In genomic region chr6:18265787-18266523, GRCh38 we compare ENCODE assay signal across 1 cellular context.
A peak's percentile ranks its signal among the peaks of the same experiment; 100 is the strongest.
TF ChIP-seq lines count a peak whose summit lies in the region.

No MANE protein-coding gene starts in this region.

TF ChIP-seq in HepG2, 621 proteins besides CTCF, POLR2A, EP300 and RAD21 (continued from another document and continues in another):
- TF ChIP-seq STAT6 (CRISPR knock-in tag; IDR thresholded peaks at IDR 0.05; ENCODE audit: borderline replicate concordance) (no peak), TBX3 (IDR thresholded peaks at IDR 0.05; ENCODE audit: borderline replicate concordance) (no peak), ZMYM3 (CRISPR knock-in tag; IDR thresholded peaks at IDR 0.05) (0 out of 2 replicates have a peak, but pooled peaks have one; percentile 15), U2AF2 (IDR thresholded peaks at IDR 0.05; ENCODE audit: low read depth, low read length) (no peak), AGO2 (optimal IDR thresholded peaks at IDR 0.05; ENCODE audit: low read depth, low read length) (peak; percentile 31), BHLHE40 (IDR thresholded peaks at IDR 0.05; ENCODE audit: low read length) (peak; percentile 66; the same call in 1 of the 2 replicates), MNT (IDR thresholded peaks at IDR 0.05) (peak; percentile 83), HNRNPUL1 (IDR thresholded peaks at IDR 0.05; ENCODE audit: low read depth, low read length) (no peak), REL (CRISPR knock-in tag; conservative IDR thresholded peaks at IDR 0.05) (no peak), ZNF788 (CRISPR knock-in tag; IDR thresholded peaks at IDR 0.05; ENCODE audit: borderline replicate concordance) (no peak), POGK (CRISPR knock-in tag; conservative IDR thresholded peaks at IDR 0.05) (no peak), KAT2B (IDR thresholded peaks at IDR 0.05; ENCODE audit: borderline replicate concordance, low read depth, low read length) (no peak), ZSCAN12 (CRISPR knock-in tag; IDR thresholded peaks at IDR 0.05) (no peak), MATR3 (CRISPR knock-in tag; IDR thresholded peaks at IDR 0.05) (no peak), MAZ (IDR thresholded peaks at IDR 0.05; ENCODE audit: borderline replicate concordance, low read depth, low read length) (no peak), MAZ (CRISPR knock-in tag; IDR thresholded peaks at IDR 0.05; ENCODE audit: low read depth) (no peak), POLR2G (IDR thresholded peaks at IDR 0.05; ENCODE audit: low read depth, low read length) (0 out of 2 replicates have a peak, but pooled peaks have one; percentile 40), SMAD1 (CRISPR knock-in tag; IDR thresholded peaks at IDR 0.05; ENCODE audit: borderline replicate concordance, low read depth) (no peak), ZBTB7B (CRISPR knock-in tag; IDR thresholded peaks at IDR 0.05) (no peak), HMG20A (CRISPR knock-in tag; IDR thresholded peaks at IDR 0.05; ENCODE audit: borderline replicate concordance) (no peak), PHF8 (CRISPR knock-in tag; IDR thresholded peaks at IDR 0.05) (no peak), SALL1 (CRISPR knock-in tag; IDR thresholded peaks at IDR 0.05) (peak; percentile 38; the same call in 1 of the 2 replicates), ZSCAN9 (CRISPR knock-in tag; IDR thresholded peaks at IDR 0.05; ENCODE audit: borderline replicate concordance) (no peak), EHMT2 (IDR thresholded peaks at IDR 0.05; ENCODE audit: borderline replicate concordance, low read depth, low read length) (no peak), POLR2AphosphoS2 (IDR thresholded peaks at IDR 0.05; ENCODE audit: low read depth, low read length) (no peak), ZNF724P (CRISPR knock-in tag; IDR thresholded peaks at IDR 0.05; ENCODE audit: borderline replicate concordance) (no peak), HHEX (CRISPR knock-in tag; IDR thresholded peaks at IDR 0.05) (no peak), UBTF (CRISPR knock-in tag; IDR thresholded peaks at IDR 0.05) (0 out of 2 replicates have a peak, but pooled peaks have one; percentile 31), ZBTB7A (CRISPR knock-in tag; IDR thresholded peaks at IDR 0.05) (0 out of 2 replicates have a peak, but pooled peaks have one; percentile 43), TFDP1 (CRISPR knock-in tag; IDR thresholded peaks at IDR 0.05; ENCODE audit: borderline replicate concordance) (peak; percentile 40; the same call in 1 of the 2 replicates), SP4 (CRISPR knock-in tag; IDR thresholded peaks at IDR 0.05) (0 out of 2 replicates have a peak, but pooled peaks have one; percentile 30)
- TF ChIP-seq, protein P1, sequence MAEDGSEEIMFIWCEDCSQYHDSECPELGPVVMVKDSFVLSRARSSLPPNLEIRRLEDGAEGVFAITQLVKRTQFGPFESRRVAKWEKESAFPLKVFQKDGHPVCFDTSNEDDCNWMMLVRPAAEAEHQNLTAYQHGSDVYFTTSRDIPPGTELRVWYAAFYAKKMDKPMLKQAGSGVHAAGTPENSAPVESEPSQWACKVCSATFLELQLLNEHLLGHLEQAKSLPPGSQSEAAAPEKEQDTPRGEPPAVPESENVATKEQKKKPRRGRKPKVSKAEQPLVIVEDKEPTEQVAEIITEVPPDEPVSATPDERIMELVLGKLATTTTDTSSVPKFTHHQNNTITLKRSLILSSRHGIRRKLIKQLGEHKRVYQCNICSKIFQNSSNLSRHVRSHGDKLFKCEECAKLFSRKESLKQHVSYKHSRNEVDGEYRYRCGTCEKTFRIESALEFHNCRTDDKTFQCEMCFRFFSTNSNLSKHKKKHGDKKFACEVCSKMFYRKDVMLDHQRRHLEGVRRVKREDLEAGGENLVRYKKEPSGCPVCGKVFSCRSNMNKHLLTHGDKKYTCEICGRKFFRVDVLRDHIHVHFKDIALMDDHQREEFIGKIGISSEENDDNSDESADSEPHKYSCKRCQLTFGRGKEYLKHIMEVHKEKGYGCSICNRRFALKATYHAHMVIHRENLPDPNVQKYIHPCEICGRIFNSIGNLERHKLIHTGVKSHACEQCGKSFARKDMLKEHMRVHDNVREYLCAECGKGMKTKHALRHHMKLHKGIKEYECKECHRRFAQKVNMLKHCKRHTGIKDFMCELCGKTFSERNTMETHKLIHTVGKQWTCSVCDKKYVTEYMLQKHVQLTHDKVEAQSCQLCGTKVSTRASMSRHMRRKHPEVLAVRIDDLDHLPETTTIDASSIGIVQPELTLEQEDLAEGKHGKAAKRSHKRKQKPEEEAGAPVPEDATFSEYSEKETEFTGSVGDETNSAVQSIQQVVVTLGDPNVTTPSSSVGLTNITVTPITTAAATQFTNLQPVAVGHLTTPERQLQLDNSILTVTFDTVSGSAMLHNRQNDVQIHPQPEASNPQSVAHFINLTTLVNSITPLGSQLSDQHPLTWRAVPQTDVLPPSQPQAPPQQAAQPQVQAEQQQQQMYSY (CRISPR knock-in tag; IDR thresholded peaks at IDR 0.05), result no peak
- TF ChIP-seq, protein P2, sequence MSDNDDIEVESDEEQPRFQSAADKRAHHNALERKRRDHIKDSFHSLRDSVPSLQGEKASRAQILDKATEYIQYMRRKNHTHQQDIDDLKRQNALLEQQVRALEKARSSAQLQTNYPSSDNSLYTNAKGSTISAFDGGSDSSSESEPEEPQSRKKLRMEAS (IDR thresholded peaks at IDR 0.05), result peak; percentile 86
- TF ChIP-seq, protein P3, sequence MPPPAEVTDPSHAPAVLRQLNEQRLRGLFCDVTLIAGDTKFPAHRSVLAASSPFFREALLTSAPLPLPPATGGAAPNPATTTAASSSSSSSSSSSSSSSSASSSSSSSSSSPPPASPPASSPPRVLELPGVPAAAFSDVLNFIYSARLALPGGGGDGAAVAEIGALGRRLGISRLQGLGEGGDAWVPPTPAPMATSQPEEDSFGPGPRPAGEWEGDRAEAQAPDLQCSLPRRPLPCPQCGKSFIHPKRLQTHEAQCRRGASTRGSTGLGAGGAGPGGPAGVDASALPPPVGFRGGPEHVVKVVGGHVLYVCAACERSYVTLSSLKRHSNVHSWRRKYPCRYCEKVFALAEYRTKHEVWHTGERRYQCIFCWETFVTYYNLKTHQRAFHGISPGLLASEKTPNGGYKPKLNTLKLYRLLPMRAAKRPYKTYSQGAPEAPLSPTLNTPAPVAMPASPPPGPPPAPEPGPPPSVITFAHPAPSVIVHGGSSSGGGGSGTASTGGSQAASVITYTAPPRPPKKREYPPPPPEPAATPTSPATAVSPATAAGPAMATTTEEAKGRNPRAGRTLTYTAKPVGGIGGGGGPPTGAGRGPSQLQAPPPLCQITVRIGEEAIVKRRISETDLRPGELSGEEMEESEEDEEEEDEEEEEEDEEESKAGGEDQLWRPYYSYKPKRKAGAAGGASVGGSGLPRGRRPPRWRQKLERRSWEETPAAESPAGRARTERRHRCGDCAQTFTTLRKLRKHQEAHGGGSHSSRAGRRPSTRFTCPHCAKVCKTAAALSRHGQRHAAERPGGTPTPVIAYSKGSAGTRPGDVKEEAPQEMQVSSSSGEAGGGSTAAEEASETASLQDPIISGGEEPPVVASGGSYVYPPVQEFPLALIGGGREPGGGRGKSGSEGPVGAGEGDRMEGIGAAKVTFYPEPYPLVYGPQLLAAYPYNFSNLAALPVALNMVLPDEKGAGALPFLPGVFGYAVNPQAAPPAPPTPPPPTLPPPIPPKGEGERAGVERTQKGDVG (CRISPR knock-in tag; IDR thresholded peaks at IDR 0.05; ENCODE audit: borderline replicate concordance), result peak; percentile 43; the same call in 1 of the 2 replicates
- TF ChIP-seq, protein P4, sequence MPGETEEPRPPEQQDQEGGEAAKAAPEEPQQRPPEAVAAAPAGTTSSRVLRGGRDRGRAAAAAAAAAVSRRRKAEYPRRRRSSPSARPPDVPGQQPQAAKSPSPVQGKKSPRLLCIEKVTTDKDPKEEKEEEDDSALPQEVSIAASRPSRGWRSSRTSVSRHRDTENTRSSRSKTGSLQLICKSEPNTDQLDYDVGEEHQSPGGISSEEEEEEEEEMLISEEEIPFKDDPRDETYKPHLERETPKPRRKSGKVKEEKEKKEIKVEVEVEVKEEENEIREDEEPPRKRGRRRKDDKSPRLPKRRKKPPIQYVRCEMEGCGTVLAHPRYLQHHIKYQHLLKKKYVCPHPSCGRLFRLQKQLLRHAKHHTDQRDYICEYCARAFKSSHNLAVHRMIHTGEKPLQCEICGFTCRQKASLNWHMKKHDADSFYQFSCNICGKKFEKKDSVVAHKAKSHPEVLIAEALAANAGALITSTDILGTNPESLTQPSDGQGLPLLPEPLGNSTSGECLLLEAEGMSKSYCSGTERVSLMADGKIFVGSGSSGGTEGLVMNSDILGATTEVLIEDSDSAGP (CRISPR knock-in tag; IDR thresholded peaks at IDR 0.05; ENCODE audit: borderline replicate concordance), result 0 out of 2 replicates have a peak, but pooled peaks have one; percentile 11
- TF ChIP-seq, protein P5, sequence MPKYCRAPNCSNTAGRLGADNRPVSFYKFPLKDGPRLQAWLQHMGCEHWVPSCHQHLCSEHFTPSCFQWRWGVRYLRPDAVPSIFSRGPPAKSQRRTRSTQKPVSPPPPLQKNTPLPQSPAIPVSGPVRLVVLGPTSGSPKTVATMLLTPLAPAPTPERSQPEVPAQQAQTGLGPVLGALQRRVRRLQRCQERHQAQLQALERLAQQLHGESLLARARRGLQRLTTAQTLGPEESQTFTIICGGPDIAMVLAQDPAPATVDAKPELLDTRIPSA (CRISPR knock-in tag; IDR thresholded peaks at IDR 0.05; ENCODE audit: borderline replicate concordance), result no peak
